ENCODE assay signal across 17 cellular contexts in genomic region chr14:51654549-51654879, GRCh38. TPM values are rescaled to one million over a fixed set of nuclear protein-coding genes. Genes with fewer than 3 reads are reported as not detected.
DNase-seq lines count a peak whose midpoint lies in the region; ATAC-seq, FAIRE-seq and TF ChIP-seq lines count a peak whose summit lies in the region.
"Had no signal": no experiment of that assay in that cellular context is flagged by ENCODE, and none has a peak within 500 bp of the region (broad histone marks: within the 10 kb centered on the region; RNA-seq: fewer than 3 reads in every experiment).

No MANE protein-coding gene starts in this region.

- FAIRE-seq in A549 (lab: Jason Lieb, UNC) = no peak
- FAIRE-seq: GM12878, H1, small intestine had no signal

- DNase-seq in A549 (ENCODE audit: low read depth in 1 of 2, low spot score in 1 of 2) = no peak
- DNase-seq in PC-9 = no peak
- DNase-seq in esophagus muscularis mucosa (ENCODE audit: extremely low spot score) = no peak
- no peak for DNase-seq in osteocyte (ENCODE audit: extremely low spot score, unreplicated experiment)
- DNase-seq in activated CD8-positive, alpha-beta T cell treated with anti-CD3 and anti-CD28 coated beads, Interleukin-2, amount 10 ng/mL, durations not matched to agents 7 days and 5 days = no peak
- DNase-seq in amniotic stem cell (lab: John Stamatoyannopoulos, UW) = no peak
- no peak for DNase-seq in 8988T
- DNase-seq in stimulated activated naive CD8-positive, alpha-beta T cell treated with anti-CD3 and anti-CD28 coated beads, Interleukin-15, amount 100 ng/mL, for 72 hours = no peak
- DNase-seq: ACHN; activated CD4-positive, alpha-beta T cell treated with anti-CD3 and anti-CD28 coated beads for 1 hour; activated T-cell treated with anti-CD3 and anti-CD28 coated beads, Interleukin-2, amount 50 U/mL, for 4 hours; DMS153; NCI-H1417 treated with DMSO at 0.1 percent for 48 hours; small intestine; upper lobe of right lung had no signal

- POLR2A ChIA-PET in A549 (lab: Yijun Ruan, JAX) (no interaction called here), PC-9 (lab: Charles Lee; ENCODE audit: unreplicated experiment) (no interaction called here)
- POLR2A ChIA-PET in activated CD8-positive, alpha-beta T cell treated with anti-CD3 and anti-CD28 coated beads, Interleukin-2, amount 10 ng/mL, durations not matched to agents 7 days and 5 days (lab: Charles Lee) = no interaction called here

- peaks cover 23% of the 10 kb centered on the region; the same call in 1 of the 2 replicates for H3F3A ChIP-seq in PC-9 (ENCODE audit: insufficient read depth, low read depth)

- H3K27ac ChIP-seq in A549 = no peak overlapping the region; a peak in 1 of 6 replicates
- H3K27ac ChIP-seq in PC-9 = 0 out of 2 replicates have a peak overlapping the region, but pooled peaks have one; percentile 86
- H3K27ac ChIP-seq in esophagus muscularis mucosa (replicated peaks in 1 of 4) = peak overlapping the region; percentile 91 to 97 (median 96)

- no peaks in the 10 kb centered on the region for H3K27me3 Mint-ChIP-seq in osteocyte (ENCODE audit: unreplicated experiment)
- peaks cover 24% of the 10 kb centered on the region for H3K27me3 Mint-ChIP-seq in activated CD8-positive, alpha-beta T cell treated with anti-CD3 and anti-CD28 coated beads, Interleukin-2, amount 10 ng/mL, durations not matched to agents 7 days and 5 days (ENCODE audit: low read depth)
- peaks cover 17% of the 10 kb centered on the region for H3K27me3 Mint-ChIP-seq in stimulated activated naive CD8-positive, alpha-beta T cell treated with anti-CD3 and anti-CD28 coated beads, Interleukin-15, amount 100 ng/mL, for 72 hours

- H3K4me1 ChIP-seq in A549 = peaks cover 42% of the 10 kb centered on the region
- H3K4me1 ChIP-seq in PC-9 (replicated peaks; ENCODE audit: insufficient read depth) = peaks cover 35% of the 10 kb centered on the region
- peaks cover 21 to 75% (median 66%) of the 10 kb centered on the region in 4 donors for H3K4me1 ChIP-seq in esophagus muscularis mucosa
- H3K4me1 ChIP-seq: upper lobe of right lung had no signal

- no peaks in the 10 kb centered on the region for H3K27me3 ChIP-seq in PC-9 (ENCODE audit: insufficient read depth, low read depth)
- H3K27me3 ChIP-seq in esophagus muscularis mucosa = no peaks in the 10 kb centered on the region

- H3K27ac Mint-ChIP-seq in osteocyte (ENCODE audit: unreplicated experiment) = peak overlapping the region; percentile 92
- no peak overlapping the region for H3K27ac Mint-ChIP-seq in activated CD8-positive, alpha-beta T cell treated with anti-CD3 and anti-CD28 coated beads, Interleukin-2, amount 10 ng/mL, durations not matched to agents 7 days and 5 days
- no peak overlapping the region for H3K27ac Mint-ChIP-seq in stimulated activated naive CD8-positive, alpha-beta T cell treated with anti-CD3 and anti-CD28 coated beads, Interleukin-15, amount 100 ng/mL, for 72 hours

- H3K4me2 ChIP-seq in A549 (peak overlapping the region; percentile 87), PC-9 (peak overlapping the region; percentile 93)

- peak overlapping the region; percentile 93 for H3K4me3 Mint-ChIP-seq in osteocyte (ENCODE audit: unreplicated experiment)
- no peak overlapping the region for H3K4me3 Mint-ChIP-seq in activated CD8-positive, alpha-beta T cell treated with anti-CD3 and anti-CD28 coated beads, Interleukin-2, amount 10 ng/mL, durations not matched to agents 7 days and 5 days
- no peak overlapping the region for H3K4me3 Mint-ChIP-seq in stimulated activated naive CD8-positive, alpha-beta T cell treated with anti-CD3 and anti-CD28 coated beads, Interleukin-15, amount 100 ng/mL, for 72 hours
- H3K4me3 Mint-ChIP-seq: activated T-cell treated with anti-CD3 and anti-CD28 coated beads, Interleukin-2, amount 50 U/mL, for 4 hours had no signal

- TF ChIP-seq EP300 in A549 (IDR thresholded peaks at IDR 0.05) = no peak
- TF ChIP-seq EP300 in esophagus muscularis mucosa (IDR thresholded peaks at IDR 0.05) = no peak

- H3K9me2 ChIP-seq in PC-9 (ENCODE audit: insufficient read depth) = no peaks in the 10 kb centered on the region

- BruUV-seq in PC-9 (replicated peaks; lab: Mats Ljungman, UMichigan) = no TSS peak

- H3K36me3 Mint-ChIP-seq in osteocyte (ENCODE audit: unreplicated experiment) = peaks cover 14% of the 10 kb centered on the region
- no peaks in the 10 kb centered on the region for H3K36me3 Mint-ChIP-seq in activated CD8-positive, alpha-beta T cell treated with anti-CD3 and anti-CD28 coated beads, Interleukin-2, amount 10 ng/mL, durations not matched to agents 7 days and 5 days (ENCODE audit: low read depth)

- peaks cover 93% of the 10 kb centered on the region for H3K79me2 ChIP-seq in PC-9 (ENCODE audit: low read depth)

- H3K36me3 ChIP-seq in PC-9 (ENCODE audit: low read depth) (0 out of 2 replicates have a peak, but pooled peaks cover 27% of the 10 kb centered on the region), esophagus muscularis mucosa (no peaks in the 10 kb centered on the region)
- H3K36me3 ChIP-seq: upper lobe of right lung had no signal

- no peak overlapping the region for H3K4me3 ChIP-seq in A549
- peak overlapping the region; percentile 97 for H3K4me3 ChIP-seq in PC-9
- peak overlapping the region in 3 of 4 donors; percentile 5 to 98 (median 81) for H3K4me3 ChIP-seq in esophagus muscularis mucosa
- H3K4me3 ChIP-seq: GM12878 had no signal

- ATAC-seq in A549 = no peak
- ATAC-seq in activated CD8-positive, alpha-beta T cell treated with anti-CD3 and anti-CD28 coated beads, Interleukin-2, amount 10 ng/mL, durations not matched to agents 7 days and 5 days = no peak
- no peak for ATAC-seq in stimulated activated naive CD8-positive, alpha-beta T cell treated with anti-CD3 and anti-CD28 coated beads, Interleukin-15, amount 100 ng/mL, for 72 hours
- ATAC-seq: activated T-cell treated with anti-CD3 and anti-CD28 coated beads, Interleukin-2, amount 50 U/mL, for 4 hours; GM12878; upper lobe of right lung had no signal

- intact Hi-C loops in PC-9 (cut with micrococcal nuclease; ENCODE audit: unreplicated experiment) = loop anchor here (5.0 kb wide), 1 partner anchor 197 kb away; no protein-coding TSS in a partner anchor
- intact Hi-C loops in esophagus muscularis mucosa (cut with DNase I) = loop anchor here (5.0 kb wide), 1 partner anchor 107 kb away; no protein-coding TSS in a partner anchor

- TF ChIP-seq CTCF in A549 (IDR thresholded peaks at IDR 0.05) = no peak
- TF ChIP-seq CTCF in PC-9 (conservative IDR thresholded peaks at IDR 0.05) = no peak
- TF ChIP-seq CTCF in esophagus muscularis mucosa (IDR thresholded peaks at IDR 0.05) = no peak
- no peak for TF ChIP-seq CTCF in osteocyte (IDR thresholded peaks at IDR 0.05)

- 0 out of 2 replicates have a peak, but pooled peaks cover 9% of the 10 kb centered on the region for H4K20me1 ChIP-seq in PC-9 (ENCODE audit: insufficient read depth)

- CTCF ChIA-PET in A549 (lab: Yijun Ruan, JAX) = interaction anchor here (3.3 kb wide), 1 partner anchor 123 kb away, joined by 70 read pairs; no protein-coding TSS in a partner anchor
- CTCF ChIA-PET in PC-9 (lab: Charles Lee) = interaction anchor here (3.1 kb wide), 1 partner anchor 122 kb away, joined by 11 read pairs; no protein-coding TSS in a partner anchor
- CTCF ChIA-PET in activated CD8-positive, alpha-beta T cell treated with anti-CD3 and anti-CD28 coated beads, Interleukin-2, amount 10 ng/mL, durations not matched to agents 7 days and 5 days (lab: Charles Lee) = interaction anchor here (2.4 kb wide), 1 partner anchor 9 kb away, joined by 12 read pairs; no protein-coding TSS in a partner anchor

- TF ChIP-seq POLR2A in A549 (IDR thresholded peaks at IDR 0.05; ENCODE audit: low read length) (no peak), esophagus muscularis mucosa (IDR thresholded peaks at IDR 0.05; ENCODE audit: low read depth) (no peak)

- H2AFZ ChIP-seq in PC-9 = no peak overlapping the region

- no peaks in the 10 kb centered on the region for H3K9me3 Mint-ChIP-seq in osteocyte (ENCODE audit: unreplicated experiment)
- H3K9me3 Mint-ChIP-seq in activated CD8-positive, alpha-beta T cell treated with anti-CD3 and anti-CD28 coated beads, Interleukin-2, amount 10 ng/mL, durations not matched to agents 7 days and 5 days (ENCODE audit: insufficient read depth) = no peaks in the 10 kb centered on the region
- H3K9me3 Mint-ChIP-seq in stimulated activated naive CD8-positive, alpha-beta T cell treated with anti-CD3 and anti-CD28 coated beads, Interleukin-15, amount 100 ng/mL, for 72 hours = no peaks in the 10 kb centered on the region
- H3K9me3 Mint-ChIP-seq: activated T-cell treated with anti-CD3 and anti-CD28 coated beads, Interleukin-2, amount 50 U/mL, for 4 hours had no signal

- TF ChIP-seq RAD21 in A549 (conservative IDR thresholded peaks at IDR 0.05 in 1 of 2, IDR thresholded peaks at IDR 0.05 in 1 of 2) = no peak

- H3K9me3 ChIP-seq in A549 (no peaks in the 10 kb centered on the region), PC-9 (ENCODE audit: insufficient read depth, low read depth) (no peaks in the 10 kb centered on the region), esophagus muscularis mucosa (no peaks in the 10 kb centered on the region)
- H3K9me3 ChIP-seq: upper lobe of right lung had no signal

- peaks cover 61% of the 10 kb centered on the region for H3K4me1 Mint-ChIP-seq in osteocyte (ENCODE audit: unreplicated experiment)
- peaks cover 25% of the 10 kb centered on the region for H3K4me1 Mint-ChIP-seq in activated CD8-positive, alpha-beta T cell treated with anti-CD3 and anti-CD28 coated beads, Interleukin-2, amount 10 ng/mL, durations not matched to agents 7 days and 5 days (ENCODE audit: low read depth)
- peaks cover 25% of the 10 kb centered on the region for H3K4me1 Mint-ChIP-seq in stimulated activated naive CD8-positive, alpha-beta T cell treated with anti-CD3 and anti-CD28 coated beads, Interleukin-15, amount 100 ng/mL, for 72 hours

TF ChIP-seq in A549, 52 proteins besides CTCF, POLR2A, EP300 and RAD21 (continues in another document):
- TF ChIP-seq EHF (CRISPR knock-in tag; IDR thresholded peaks at IDR 0.05) = no peak

RNA-seq across cellular contexts. Expression of gene FRMD6, which starts 2.8 kb away (rescaled TPM):
- polyA plus RNA-seq in A549 (2011; rRNA removed) (23.1 and 23.5 TPM in 2 replicates), A549 (2017; fragmentation: RNase III; extraction: RNeasy Plus Mini Kit Qiagen cat#74134 plus additional on column Dnase treatment) (18.2 to 18.8 TPM (median 18.8 TPM) in 3 replicates)
- polyA plus RNA-seq in A549 (2012; cell fraction: cytosol; rRNA removed) = 15.1 and 18.9 TPM in 2 replicates
- 20.8 and 24.8 TPM in 2 replicates for polyA plus RNA-seq in A549 (2012; cell fraction: nucleus; rRNA removed)
- 30.6 and 32.5 TPM in 2 replicates for polyA minus RNA-seq in A549 (2011; rRNA and poly(A)+ RNA removed)
- total RNA-seq in PC-9 (2021) (42.9 and 47.9 TPM in 2 replicates), esophagus muscularis mucosa (10 to 100 TPM; 35.7 to 44.9 (median 37.5) TPM), osteocyte (124 and 129 TPM in 2 replicates)
- 1 to 10 TPM; 3.2 to 3.5 TPM for total RNA-seq in activated CD8-positive, alpha-beta T cell treated with anti-CD3 and anti-CD28 coated beads, Interleukin-2, amount 10 ng/mL, durations not matched to agents 7 days and 5 days

Comparison
In these comparisons a context has a peak if more than half of its experiments do, and no peak if none do; other contexts are left out.
1. H3K27ac ChIP-seq: peak in PC-9 (single experiment) and esophagus muscularis mucosa (4 of 4); none in A549 (0 of 2).